ENCODE assay signal across 8 cellular contexts in genomic region chr14:61456720-61457119, GRCh38.
DNase-seq lines count a peak whose midpoint lies in the region; ATAC-seq and TF ChIP-seq lines count a peak whose summit lies in the region.

No MANE protein-coding gene starts in this region.

- DNase-seq in GM12865 (ENCODE audit: low read depth) (peak; percentile 85), NCI-H1694 (lab: John Stamatoyannopoulos, UW) (peak; percentile 93), T-helper 9 cell (peak; percentile 85), anterior cingulate cortex (lab: John Stamatoyannopoulos, UW) (peak in 49 of 58 donors; percentile 17 to 86 (median 51)), hepatic stellate cell (ENCODE audit: low spot score) (peak; percentile 67)
- DNase-seq in stimulated activated CD4-positive, alpha-beta T cell treated with anti-CD3 and anti-CD28 coated beads, Interleukin-12 subunit alpha, Interleukin-12 subunit beta, amount 100 ng/mL, for 48 hours (ENCODE audit: low read depth in 2 of 3, low spot score in 1 of 3), result peak; percentile 66 to 90 (median 77)

- peak; percentile 77 for TF ChIP-seq CTCF in GM12865 (IDR thresholded peaks at IDR 0.05; ENCODE audit: insufficient read depth, low read depth, low read length, missing control alignments)

- H3K4me3 ChIP-seq in GM12865 (ENCODE audit: low read depth, low read length), result no peak overlapping the region

- ATAC-seq in HG02610 (IDR thresholded peaks at IDR 0.05; ENCODE audit: unreplicated experiment) (peak; percentile 59), HG03571 (IDR thresholded peaks at IDR 0.05; ENCODE audit: unreplicated experiment) (no peak)
